ENCODE assay signal across 8 cellular contexts in the genomic region with DNA sequence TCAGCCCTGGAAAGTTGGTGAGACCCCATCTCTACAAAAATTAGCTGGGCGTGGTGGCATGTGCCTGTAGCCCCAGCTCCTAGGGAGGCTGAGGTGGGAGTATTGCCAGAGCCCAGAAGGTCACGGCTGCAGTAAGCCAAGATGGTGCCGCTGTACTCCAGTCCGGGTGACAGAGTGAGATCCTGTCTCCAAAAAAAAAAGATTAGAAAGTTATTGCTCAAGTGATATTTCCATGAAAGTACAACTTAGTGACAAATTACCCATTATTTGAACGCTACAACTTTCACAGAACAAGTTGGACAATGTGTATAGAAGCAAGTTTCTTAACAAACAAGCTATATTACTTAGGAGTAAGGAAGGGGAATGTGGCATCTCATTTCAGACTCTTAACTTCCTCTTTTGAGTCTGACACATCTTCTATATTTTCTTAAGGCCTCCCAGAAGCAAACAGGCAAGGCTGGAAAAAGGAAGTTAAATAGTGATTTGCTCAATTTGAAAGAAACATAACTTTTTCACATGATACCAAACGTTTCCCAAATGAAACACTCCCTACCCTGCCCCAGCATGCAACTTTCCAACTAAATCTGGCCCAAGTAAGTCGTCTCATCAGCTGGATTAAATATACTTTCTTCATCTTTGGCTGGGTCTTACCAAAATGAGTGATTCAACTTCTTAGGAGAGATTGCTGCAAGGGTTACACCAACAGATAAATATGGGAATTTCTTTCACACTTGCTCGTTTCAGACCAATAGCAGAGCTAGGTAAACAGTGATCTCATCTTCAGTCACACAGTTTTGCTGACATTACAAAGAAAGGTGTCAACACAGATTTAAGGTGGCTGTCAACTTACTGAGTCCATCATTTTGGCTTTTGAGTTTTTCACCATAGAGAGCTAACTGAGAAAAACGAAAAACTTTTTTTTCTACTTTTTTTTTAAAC.
DNase-seq lines count a peak whose midpoint lies in the region; ATAC-seq lines count a peak whose summit lies in the region.

No MANE protein-coding gene starts in this region.

- no peak overlapping the region for H2AK5ac ChIP-seq in neuronal stem cell (ENCODE audit: low read depth, low read length)

- H3K18ac ChIP-seq in neuronal stem cell (ENCODE audit: low read length), result no peak overlapping the region

- H3K9me3 Mint-ChIP-seq in activated T-helper 17 cell treated with anti-CD3 and anti-CD28 coated beads, Interleukin-2, amount 50 U/mL, for 72 hours, result no peaks in the 10 kb centered on the region
- H3K9me3 Mint-ChIP-seq in stimulated activated effector memory CD8-positive, alpha-beta T cell treated with anti-CD3 and anti-CD28 coated beads, Interleukin-12 subunit alpha, Interleukin-12 subunit beta, amount 100 ng/mL, for 72 hours, result no peaks in the 10 kb centered on the region

- no peak overlapping the region for H4K91ac ChIP-seq in neuronal stem cell (ENCODE audit: low read depth, low read length, poor library complexity)

- no peak overlapping the region for H2BK12ac ChIP-seq in neuronal stem cell (ENCODE audit: low read length)

- H3K4me3 ChIP-seq in neuronal stem cell (ENCODE audit: low read length in 2 of 2), result no peak overlapping the region

- H3K14ac ChIP-seq in neuronal stem cell (ENCODE audit: low read length), result no peak overlapping the region

- no peaks in the 10 kb centered on the region for H3K36me3 ChIP-seq in neuronal stem cell (replicated peaks in 1 of 2; ENCODE audit: control insufficient read depth in 2 of 2, insufficient read depth in 2 of 2, low read length in 2 of 2)

- peaks cover 0 to 1% of the 10 kb centered on the region in 2 donors for H3K9me3 ChIP-seq in neuronal stem cell (replicated peaks in 1 of 2; ENCODE audit: control insufficient read depth in 2 of 2, insufficient read depth in 1 of 2, low read depth in 1 of 2, low read length in 2 of 2)

- WGBS in neuronal stem cell (ENCODE audit: extremely low coverage in 2 of 2, insufficient read length in 2 of 2, insufficient replicate concordance in 1 of 2), 2 donors, result no CpG with 5 or more reads among the region's 9 CpGs

- H3K27ac ChIP-seq in neuronal stem cell (replicated peaks; ENCODE audit: low read length), result no peak overlapping the region

- H2BK15ac ChIP-seq in neuronal stem cell (ENCODE audit: low read length), result no peak overlapping the region

- intact Hi-C loops in left ventricle myocardium superior (cut with micrococcal nuclease), result no loop called here

- H3K36me3 Mint-ChIP-seq in activated T-helper 17 cell treated with anti-CD3 and anti-CD28 coated beads, Interleukin-2, amount 50 U/mL, for 72 hours (ENCODE audit: low read depth), result peaks cover 5% of the 10 kb centered on the region
- H3K36me3 Mint-ChIP-seq in stimulated activated effector memory CD8-positive, alpha-beta T cell treated with anti-CD3 and anti-CD28 coated beads, Interleukin-12 subunit alpha, Interleukin-12 subunit beta, amount 100 ng/mL, for 72 hours, result peaks cover 6% of the 10 kb centered on the region

- no peak overlapping the region for H2BK5ac ChIP-seq in neuronal stem cell (ENCODE audit: low read length)

- H3K9ac ChIP-seq in neuronal stem cell (ENCODE audit: low read depth, low read length, poor library complexity), result no peak overlapping the region

- H3K4me1 ChIP-seq in neuronal stem cell (ENCODE audit: control insufficient read depth in 2 of 2, insufficient read depth in 1 of 2, low read depth in 1 of 2, low read length in 2 of 2), result peaks cover 3 to 15% of the 10 kb centered on the region in 2 donors

- no peak overlapping the region for H2BK120ac ChIP-seq in neuronal stem cell (ENCODE audit: low read depth, low read length)

- peak overlapping the region; percentile 83 for H3K4me3 Mint-ChIP-seq in activated T-helper 17 cell treated with anti-CD3 and anti-CD28 coated beads, Interleukin-2, amount 50 U/mL, for 72 hours
- peak overlapping the region; percentile 60 for H3K4me3 Mint-ChIP-seq in stimulated activated effector memory CD8-positive, alpha-beta T cell treated with anti-CD3 and anti-CD28 coated beads, Interleukin-12 subunit alpha, Interleukin-12 subunit beta, amount 100 ng/mL, for 72 hours

- no peak overlapping the region for H4K8ac ChIP-seq in neuronal stem cell (ENCODE audit: low read depth, low read length)

- H2AFZ ChIP-seq in neuronal stem cell (ENCODE audit: low read length), result no peak overlapping the region

- DNase-seq in HPDE6-E6E7 (ENCODE audit: extremely low spot score), result peak; percentile 5
- DNase-seq in left ventricle myocardium superior, result no peak
- DNase-seq in stimulated activated effector memory CD8-positive, alpha-beta T cell treated with anti-CD3 and anti-CD28 coated beads, Interleukin-12 subunit alpha, Interleukin-12 subunit beta, amount 100 ng/mL, for 72 hours (ENCODE audit: low spot score in 2 of 2), result peak in 1 of 2 donors; percentile 53
- no peak for DNase-seq in NCI-H345 treated with DMSO at 0.1 percent for 48 hours (lab: John Stamatoyannopoulos, UW; ENCODE audit: unreplicated experiment)
- DNase-seq in cerebellar cortex (ENCODE audit: low spot score), result no peak
- DNase-seq in neuronal stem cell (ENCODE audit: low spot score), result no peak

- no peak overlapping the region for H3K4ac ChIP-seq in neuronal stem cell (ENCODE audit: low read length)

- H3K27ac Mint-ChIP-seq in activated T-helper 17 cell treated with anti-CD3 and anti-CD28 coated beads, Interleukin-2, amount 50 U/mL, for 72 hours, result peak overlapping the region; percentile 100
- H3K27ac Mint-ChIP-seq in stimulated activated effector memory CD8-positive, alpha-beta T cell treated with anti-CD3 and anti-CD28 coated beads, Interleukin-12 subunit alpha, Interleukin-12 subunit beta, amount 100 ng/mL, for 72 hours, result peak overlapping the region; percentile 98

- H3K4me2 ChIP-seq in neuronal stem cell (ENCODE audit: insufficient read depth, low read length, poor library complexity, severe bottlenecking), result no peak overlapping the region

- ATAC-seq in GM18520 (IDR thresholded peaks at IDR 0.05; ENCODE audit: unreplicated experiment) (peak; percentile 24), left ventricle myocardium superior (peak; percentile 57)
- peak; percentile 45 for ATAC-seq in activated T-helper 17 cell treated with anti-CD3 and anti-CD28 coated beads, Interleukin-2, amount 50 U/mL, for 72 hours (replicated peaks)
- no peak for ATAC-seq in stimulated activated effector memory CD8-positive, alpha-beta T cell treated with anti-CD3 and anti-CD28 coated beads, Interleukin-12 subunit alpha, Interleukin-12 subunit beta, amount 100 ng/mL, for 72 hours

- H3K23ac ChIP-seq in neuronal stem cell (ENCODE audit: low read depth, low read length, poor library complexity), result no peak overlapping the region

- no peaks in the 10 kb centered on the region for H3K27me3 Mint-ChIP-seq in activated T-helper 17 cell treated with anti-CD3 and anti-CD28 coated beads, Interleukin-2, amount 50 U/mL, for 72 hours

- peaks cover 27% of the 10 kb centered on the region for H3K4me1 Mint-ChIP-seq in activated T-helper 17 cell treated with anti-CD3 and anti-CD28 coated beads, Interleukin-2, amount 50 U/mL, for 72 hours
- peaks cover 51% of the 10 kb centered on the region for H3K4me1 Mint-ChIP-seq in stimulated activated effector memory CD8-positive, alpha-beta T cell treated with anti-CD3 and anti-CD28 coated beads, Interleukin-12 subunit alpha, Interleukin-12 subunit beta, amount 100 ng/mL, for 72 hours

- H3K79me1 ChIP-seq in neuronal stem cell (ENCODE audit: low read depth, low read length), result no peaks in the 10 kb centered on the region

- H3K27me3 ChIP-seq in neuronal stem cell (ENCODE audit: control insufficient read depth in 3 of 3, insufficient read depth in 3 of 3, low read depth in 1 of 3, low read length in 3 of 3), result no peaks in the 10 kb centered on the region
